18 cellular contexts compared by ENCODE assay signal in genomic region chr3:103077910-103078309, GRCh38.
A peak's percentile ranks its signal among the peaks of the same experiment; 100 is the strongest.
DNase-seq lines count a peak whose midpoint lies in the region; ATAC-seq, FAIRE-seq and TF ChIP-seq lines count a peak whose summit lies in the region.
"Had no signal": no experiment of that assay in that cellular context is flagged by ENCODE, and none has a peak within 500 bp of the region (broad histone marks: within the 10 kb centered on the region; RNA-seq: fewer than 3 reads in every experiment).

No MANE protein-coding gene starts in this region.

- no peaks in the 10 kb centered on the region for H3K27me3 ChIP-seq in liver (ENCODE audit: control insufficient read depth in 4 of 4, insufficient read depth in 4 of 4, low read length in 3 of 4)
- no peaks in the 10 kb centered on the region for H3K27me3 ChIP-seq in HepG2 (ENCODE audit: control insufficient read depth in 1 of 2, insufficient read depth in 2 of 2, low read length in 2 of 2)
- no peaks in the 10 kb centered on the region for H3K27me3 ChIP-seq in hepatocyte
- no peaks in the 10 kb centered on the region for H3K27me3 ChIP-seq in small intestine (ENCODE audit: control insufficient read depth in 2 of 2, insufficient read depth in 2 of 2, low read length in 2 of 2)

- TF ChIP-seq RAD21 in liver (IDR thresholded peaks at IDR 0.05): no peak
- no peak for TF ChIP-seq RAD21 in HepG2 (CRISPR knock-in tag; IDR thresholded peaks at IDR 0.05)

- no peaks in the 10 kb centered on the region for H3K79me2 ChIP-seq in HepG2 (ENCODE audit: insufficient read depth, low read length)
- H3K79me2 ChIP-seq in hepatocyte: no peaks in the 10 kb centered on the region

- no peak for ATAC-seq in HepG2
- no peak for ATAC-seq in GM21367 (IDR thresholded peaks at IDR 0.05; ENCODE audit: unreplicated experiment)
- ATAC-seq: GM12878, K562 had no signal

- CTCF ChIA-PET in HepG2 (lab: Yijun Ruan, JAX; ENCODE audit: low intra/inter-chr PET ratio, low total read pairs): no interaction called here

- H3K4me2 ChIP-seq in HepG2 (ENCODE audit: low read depth, low read length): no peak overlapping the region
- peak overlapping the region; percentile 6 for H3K4me2 ChIP-seq in hepatocyte

- TF ChIP-seq CTCF in liver (IDR thresholded peaks at IDR 0.05; ENCODE audit: low read depth, low read length, missing input control) (no peak), HepG2 (CRISPR knock-in tag; IDR thresholded peaks at IDR 0.05) (no peak), hepatocyte (IDR thresholded peaks at IDR 0.05; ENCODE audit: poor library complexity) (no peak)

- intact Hi-C loops in HepG2 (cut with micrococcal nuclease; ENCODE audit: unreplicated experiment): loop anchor here (5.0 kb wide), 1 partner anchor 594 kb away; no protein-coding TSS in a partner anchor

- H3K9me3 ChIP-seq in liver (ENCODE audit: control insufficient read depth in 4 of 4, low read length in 3 of 4) (no peaks in the 10 kb centered on the region), HepG2 (ENCODE audit: low read length) (peaks cover 13% of the 10 kb centered on the region), hepatocyte (ENCODE audit: low read depth) (no peaks in the 10 kb centered on the region), small intestine (ENCODE audit: control insufficient read depth, low read depth) (no peaks in the 10 kb centered on the region)
- H3K9me3 ChIP-seq: HAP-1 had no signal

- in situ Hi-C loops in HepG2 (cut with HindIII; ENCODE audit: extremely low pct_ligation_motif_present, low pct_unique_long_range_greater_than_20kb): no loop called here

- DNase-seq in HepG2 (ENCODE audit: low spot score) (no peak), hepatocyte (ENCODE audit: low spot score) (no peak), left kidney (ENCODE audit: low read depth, low spot score) (peak; percentile 10), small intestine (peak; percentile 56), DMS 273 treated with DMSO at 0.1 percent for 48 hours (lab: John Stamatoyannopoulos, UW) (no peak)
- DNase-seq in effector CD8-positive, alpha-beta T cell (lab: John Stamatoyannopoulos, UW): no peak
- DNase-seq: 8988T; ACHN; C1 segment of cervical spinal cord; CD4-positive, alpha-beta T cell; DMS79 had no signal

- FAIRE-seq in HepG2 (lab: Jason Lieb, UNC): no peak
- no peak for FAIRE-seq in small intestine (lab: Jason Lieb, UNC)
- FAIRE-seq: GM12878, H1, HTR-8/SVneo, K562 had no signal

- TF ChIP-seq POLR2A in HepG2 (IDR thresholded peaks at IDR 0.05; ENCODE audit: insufficient read depth in 1 of 2, low read depth in 2 of 2, low read length in 2 of 2): no peak

- POLR2A ChIA-PET in HepG2 (lab: Yijun Ruan, JAX): no interaction called here

- TF ChIP-seq EP300 in HepG2 (IDR thresholded peaks at IDR 0.05; ENCODE audit: low read depth in 2 of 2, low read length in 2 of 2): no peak
- TF ChIP-seq EP300 in HepG2 (CRISPR knock-in tag; IDR thresholded peaks at IDR 0.05; ENCODE audit: borderline replicate concordance): no peak

- H3K27ac ChIP-seq in liver (ENCODE audit: low read depth in 1 of 2, low read length in 2 of 2) (no peak overlapping the region), HepG2 (ENCODE audit: extremely low read length, insufficient read depth, low read length) (no peak overlapping the region), hepatocyte (peak overlapping the region; percentile 48), small intestine (ENCODE audit: low read depth in 1 of 2, low read length in 1 of 2) (peak overlapping the region in 1 of 2 donors; percentile 44)

- no peak overlapping the region for H3K4me3 ChIP-seq in liver (ENCODE audit: low read depth in 1 of 3, low read length in 3 of 3)
- H3K4me3 ChIP-seq in HepG2 (replicated peaks in 1 of 3; ENCODE audit: insufficient read depth in 1 of 3, low read depth in 2 of 3, low read length in 3 of 3): no peak overlapping the region
- H3K4me3 ChIP-seq in hepatocyte: no peak overlapping the region
- no peak overlapping the region for H3K4me3 ChIP-seq in small intestine (ENCODE audit: low read depth in 1 of 2, low read length in 2 of 2)
- H3K4me3 ChIP-seq: GM12878, HAP-1, K562 had no signal

- no peaks in the 10 kb centered on the region for H4K20me1 ChIP-seq in HepG2 (ENCODE audit: insufficient read depth, low read length)
- H4K20me1 ChIP-seq in hepatocyte (ENCODE audit: insufficient read depth, poor library complexity, severe bottlenecking): no peaks in the 10 kb centered on the region

- H3K9ac ChIP-seq in liver (ENCODE audit: low read depth in 1 of 2, low read length in 2 of 2): no peak overlapping the region
- no peak overlapping the region for H3K9ac ChIP-seq in HepG2 (ENCODE audit: insufficient read depth, low read depth, low read length)

- no TSS peak for BruUV-seq in HepG2 (replicated peaks; lab: Mats Ljungman, UMichigan)

- no peaks in the 10 kb centered on the region for H3K4me1 ChIP-seq in liver (ENCODE audit: control insufficient read depth in 4 of 4, insufficient read depth in 4 of 4, low read length in 3 of 4)
- H3K4me1 ChIP-seq in HepG2 (ENCODE audit: insufficient read depth, low read length): no peaks in the 10 kb centered on the region
- H3K4me1 ChIP-seq in hepatocyte (ENCODE audit: insufficient read depth): no peaks in the 10 kb centered on the region
- no peaks in the 10 kb centered on the region for H3K4me1 ChIP-seq in small intestine (ENCODE audit: control insufficient read depth in 2 of 2, insufficient read depth in 1 of 2, low read depth in 1 of 2, low read length in 1 of 2)
- H3K4me1 ChIP-seq: HAP-1 had no signal

- whole genome bisulfite sequencing in liver: 36% methylated on average over 3 of the region's 3 CpGs
- WGBS in HepG2 (ENCODE audit: low lambda C conversion rate): 8% methylated on average over 3 of the region's 3 CpGs
- WGBS in hepatocyte (ENCODE audit: low lambda C conversion rate, missing lambda C conversion rate): 77% methylated on average over 3 of the region's 3 CpGs
- WGBS in small intestine, 3 donors: 7 to 53% (median 28%) methylated on average over 3 of the region's 3 CpGs

- H3K9me2 ChIP-seq in hepatocyte (replicated peaks; ENCODE audit: insufficient read depth): no peaks in the 10 kb centered on the region

- no peak overlapping the region for H2AFZ ChIP-seq in HepG2 (ENCODE audit: low read length)
- no peak overlapping the region for H2AFZ ChIP-seq in hepatocyte

- H3K36me3 ChIP-seq in liver (ENCODE audit: control insufficient read depth in 4 of 4, insufficient read depth in 3 of 4, low read depth in 1 of 4, low read length in 3 of 4) (no peaks in the 10 kb centered on the region), HepG2 (replicated peaks in 1 of 2; ENCODE audit: control insufficient read depth in 1 of 2, insufficient read depth in 2 of 2, low read length in 2 of 2) (no peaks in the 10 kb centered on the region), hepatocyte (replicated peaks; ENCODE audit: insufficient read depth, low read depth) (no peaks in the 10 kb centered on the region), small intestine (ENCODE audit: control insufficient read depth in 2 of 2, insufficient read depth in 2 of 2, low read length in 2 of 2) (no peaks in the 10 kb centered on the region)
- H3K36me3 ChIP-seq: HAP-1 had no signal

TF ChIP-seq in liver, 16 proteins besides CTCF, POLR2A, EP300 and RAD21:
- no peak for TF ChIP-seq NR2F2 (IDR thresholded peaks at IDR 0.05)
- peak; percentile 28 for TF ChIP-seq SP1 (IDR thresholded peaks at IDR 0.05)
- no peak for TF ChIP-seq FOXA2 (IDR thresholded peaks at IDR 0.05)
- TF ChIP-seq JUND (IDR thresholded peaks at IDR 0.05): no peak
- peak; percentile 24 for TF ChIP-seq HNF4G (IDR thresholded peaks at IDR 0.05)
- no peak for TF ChIP-seq ZBTB33 (IDR thresholded peaks at IDR 0.05)
- TF ChIP-seq EGR1 (IDR thresholded peaks at IDR 0.05; ENCODE audit: low read depth in 2 of 2): no peak
- TF ChIP-seq HNF4A (conservative IDR thresholded peaks at IDR 0.05): peak in 1 of 2 donors; percentile 48

TF ChIP-seq in HepG2, 621 proteins besides CTCF, POLR2A, EP300 and RAD21:
- TF ChIP-seq REL (CRISPR knock-in tag; conservative IDR thresholded peaks at IDR 0.05) (no peak), ZNF558 (CRISPR knock-in tag; IDR thresholded peaks at IDR 0.05; ENCODE audit: borderline replicate concordance) (no peak), SNRNP70 (IDR thresholded peaks at IDR 0.05; ENCODE audit: low read depth, low read length) (no peak), HOXA5 (CRISPR knock-in tag; IDR thresholded peaks at IDR 0.05) (no peak), RFX1 (IDR thresholded peaks at IDR 0.05) (no peak), GFI1 (CRISPR knock-in tag; IDR thresholded peaks at IDR 0.05; ENCODE audit: borderline replicate concordance) (no peak), ZNF839 (CRISPR knock-in tag; IDR thresholded peaks at IDR 0.05; ENCODE audit: borderline replicate concordance) (no peak), ZFY (CRISPR knock-in tag; IDR thresholded peaks at IDR 0.05) (no peak), MIER2 (CRISPR knock-in tag; IDR thresholded peaks at IDR 0.05) (no peak)
TF ChIP-seq in HepG2: peak in this region for 0.

Comparison
In these comparisons a context has a peak if more than half of its experiments do, and no peak if none do; other contexts are left out.
1. DNase-seq: peak in left kidney (single experiment) and small intestine (single experiment); none in HepG2 (single experiment), hepatocyte (single experiment), effector CD8-positive, alpha-beta T cell (single experiment) and DMS 273 treated with DMSO at 0.1 percent for 48 hours (single experiment).